In the genomic region with DNA sequence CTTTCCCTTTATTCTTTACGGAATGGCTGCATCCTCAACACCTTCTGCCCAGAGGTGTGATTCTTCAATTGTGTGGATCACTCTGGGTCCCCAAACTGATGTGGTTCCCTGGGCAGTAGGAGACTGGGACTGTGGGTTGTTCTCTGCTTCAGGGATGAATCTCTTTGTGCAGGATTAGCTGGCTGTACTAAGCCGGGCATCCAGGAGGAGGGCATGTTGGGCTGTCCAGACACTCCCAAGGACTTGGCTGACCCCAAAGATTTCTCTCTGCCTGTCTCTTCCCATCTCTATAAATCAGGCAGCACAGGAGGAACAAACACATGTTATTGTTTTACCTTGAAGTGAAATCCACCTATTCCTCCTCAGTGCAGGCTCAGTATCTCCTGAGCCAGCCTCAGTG, we compare ENCODE assay signal across 18 cellular contexts. TPM values are rescaled to one million over a fixed set of nuclear protein-coding genes. Genes with fewer than 3 reads are reported as not detected.
DNase-seq lines count a peak whose midpoint lies in the region; ATAC-seq and TF ChIP-seq lines count a peak whose summit lies in the region.
"Had no signal": no experiment of that assay in that cellular context is flagged by ENCODE, and none has a peak within 500 bp of the region (broad histone marks: within the 10 kb centered on the region; RNA-seq: fewer than 3 reads in every experiment).

No MANE protein-coding gene starts in this region.

- 66 to 71% methylated on average over 1 to 2 of the region's 2 CpGs for WGBS in endodermal cell (ENCODE audit: insufficient coverage in 1 of 2, insufficient read length in 1 of 2), 2 experiments
- WGBS in mammary epithelial cell (ENCODE audit: low coverage, missing lambda C conversion rate), result 100% methylated on average over 2 of the region's 2 CpGs

- H3K27ac Mint-ChIP-seq in GM23338 (peak overlapping the region; percentile 27; the same call in 1 of the 2 replicates), endodermal cell (no peak overlapping the region), neural progenitor cell (no peak overlapping the region)
- H3K27ac Mint-ChIP-seq: B cell; CD8-positive, alpha-beta T cell had no signal

- no peak overlapping the region for H3K4me3 Mint-ChIP-seq in GM23338
- H3K4me3 Mint-ChIP-seq in endodermal cell, result no peak overlapping the region
- no peak overlapping the region for H3K4me3 Mint-ChIP-seq in neural progenitor cell
- H3K4me3 Mint-ChIP-seq: B cell; CD8-positive, alpha-beta T cell had no signal

- H3K9ac ChIP-seq in endodermal cell (ENCODE audit: extremely low read depth, low read length, poor library complexity, severe bottlenecking) (no peak overlapping the region), neural progenitor cell (no peak overlapping the region), mammary epithelial cell (ENCODE audit: insufficient read depth, low read length) (no peak overlapping the region)
- H3K9ac ChIP-seq: BLaER1 treated with 17β-estradiol and CSF1 and Interleukin-3, amounts not matched to agents 10 nM and 100 nM had no signal

- no peaks in the 10 kb centered on the region for H3F3A ChIP-seq in GM23338 (replicated peaks; ENCODE audit: low read depth)
- peaks cover 8% of the 10 kb centered on the region for H3F3A ChIP-seq in neural progenitor cell (ENCODE audit: low read depth)

- intact Hi-C loops in mammary epithelial cell (cut with micrococcal nuclease), result loop anchor here (10.0 kb wide), 1 partner anchor 222 kb away; no protein-coding TSS in a partner anchor

- TF ChIP-seq CTCF in GM23338 (conservative IDR thresholded peaks at IDR 0.05; ENCODE audit: low read depth in 2 of 2), result no peak
- TF ChIP-seq CTCF in endodermal cell (conservative IDR thresholded peaks at IDR 0.05), result no peak
- TF ChIP-seq CTCF in neural progenitor cell (IDR thresholded peaks at IDR 0.05), result no peak
- TF ChIP-seq CTCF in mammary epithelial cell (conservative IDR thresholded peaks at IDR 0.05 in 1 of 2, IDR thresholded peaks at IDR 0.05 in 1 of 2; ENCODE audit: extremely low read depth in 1 of 2, insufficient read depth in 1 of 2, low read depth in 1 of 2, low read length in 2 of 2), result no peak

- H3K36me3 ChIP-seq in GM23338 (ENCODE audit: insufficient read depth), result no peaks in the 10 kb centered on the region
- H3K36me3 ChIP-seq in endodermal cell (ENCODE audit: control insufficient read depth, insufficient read depth, low read length), result no peaks in the 10 kb centered on the region
- no peaks in the 10 kb centered on the region for H3K36me3 ChIP-seq in neural progenitor cell
- no peaks in the 10 kb centered on the region for H3K36me3 ChIP-seq in mammary epithelial cell (ENCODE audit: insufficient read depth, low read length)

- H3K9me3 Mint-ChIP-seq in GM23338 (no peaks in the 10 kb centered on the region), endodermal cell (no peaks in the 10 kb centered on the region), neural progenitor cell (no peaks in the 10 kb centered on the region)
- H3K9me3 Mint-ChIP-seq: CD8-positive, alpha-beta T cell had no signal

- peak; percentile 28; the same call in 1 of the 3 replicates for ATAC-seq in GM23338
- ATAC-seq: CD8-positive, alpha-beta T cell; GM12878 had no signal

- no peaks in the 10 kb centered on the region for H3K9me2 ChIP-seq in GM23338 (ENCODE audit: insufficient read depth)

- in situ Hi-C loops in mammary epithelial cell (cut with MboI; ENCODE audit: low sequenced_read_pairs in 2 of 2), result no loop called here

- no peaks in the 10 kb centered on the region for H3K36me3 Mint-ChIP-seq in GM23338 (ENCODE audit: low read depth)
- peaks cover 2% of the 10 kb centered on the region for H3K36me3 Mint-ChIP-seq in endodermal cell (ENCODE audit: low read depth)
- peaks cover 3% of the 10 kb centered on the region for H3K36me3 Mint-ChIP-seq in neural progenitor cell

- H3K4me3 ChIP-seq in GM23338 (no peak overlapping the region), endodermal cell (ENCODE audit: low read length) (no peak overlapping the region), neural progenitor cell (no peak overlapping the region), mammary epithelial cell (replicated peaks in 1 of 3; ENCODE audit: insufficient read depth in 1 of 3, low read depth in 2 of 3, low read length in 3 of 3) (no peak overlapping the region)
- H3K4me3 ChIP-seq: BLaER1 treated with 17β-estradiol and CSF1 and Interleukin-3, amounts not matched to agents 10 nM and 100 nM; GM12878 had no signal

- dilution Hi-C loops in mammary epithelial cell (cut with HindIII; ENCODE audit: low sequenced_read_pairs), result no loop called here

- H3K4me1 ChIP-seq in GM23338 (ENCODE audit: insufficient read depth) (peaks cover 19% of the 10 kb centered on the region), endodermal cell (ENCODE audit: control insufficient read depth, insufficient read depth, low read length) (no peaks in the 10 kb centered on the region), neural progenitor cell (peaks cover 10% of the 10 kb centered on the region), mammary epithelial cell (ENCODE audit: insufficient read depth, low read length) (peaks cover 21% of the 10 kb centered on the region)

- BruUV-seq in mammary epithelial cell (replicated peaks; lab: Mats Ljungman, UMichigan), result no TSS peak

- H2AFZ ChIP-seq in GM23338 (no peak overlapping the region), neural progenitor cell (replicated peaks) (no peak overlapping the region), mammary epithelial cell (ENCODE audit: low read depth, low read length) (no peak overlapping the region)

- H3K27me3 Mint-ChIP-seq in GM23338 (ENCODE audit: insufficient read depth, low read depth, poor library complexity) (peaks cover 5% of the 10 kb centered on the region), endodermal cell (ENCODE audit: insufficient read depth) (no peaks in the 10 kb centered on the region), neural progenitor cell (ENCODE audit: insufficient read depth, low read depth) (peaks cover 2% of the 10 kb centered on the region)
- H3K27me3 Mint-ChIP-seq: B cell had no signal

- H3K27ac ChIP-seq in GM23338 (ENCODE audit: low read depth) (no peak overlapping the region), endodermal cell (ENCODE audit: low read depth, low read length) (no peak overlapping the region), neural progenitor cell (no peak overlapping the region), mammary epithelial cell (ENCODE audit: insufficient read depth, low read depth, low read length) (no peak overlapping the region)
- H3K27ac ChIP-seq: BLaER1 treated with 17β-estradiol and CSF1 and Interleukin-3, amounts not matched to agents 10 nM and 100 nM had no signal

- DNase-seq in GM23338 (ENCODE audit: low spot score) (no peak), NCI-H82 treated with DMSO at 0.1 percent for 48 hours (lab: John Stamatoyannopoulos, UW; ENCODE audit: unreplicated experiment) (peak; percentile 70), endodermal cell (peak; percentile 53), neural progenitor cell (ENCODE audit: low spot score) (peak; percentile 31), ureter (ENCODE audit: low spot score) (no peak), germinal center (ENCODE audit: low spot score) (no peak), mammary epithelial cell (no peak)
- DNase-seq: Calu3; CD8-positive, alpha-beta T cell; DMS 273 treated with DMSO at 0.1 percent for 48 hours; DMS53; DND-41; EL; HCEC 1CT; IMR-90 had no signal

- H3K79me2 ChIP-seq in GM23338 (replicated peaks; ENCODE audit: insufficient read depth) (peaks cover 9% of the 10 kb centered on the region), neural progenitor cell (ENCODE audit: low read depth) (peaks cover 9% of the 10 kb centered on the region), mammary epithelial cell (ENCODE audit: insufficient read depth, low read length) (peaks cover 53% of the 10 kb centered on the region)

- no peaks in the 10 kb centered on the region for H3K27me3 ChIP-seq in GM23338 (ENCODE audit: insufficient read depth)
- no peaks in the 10 kb centered on the region for H3K27me3 ChIP-seq in endodermal cell (ENCODE audit: control insufficient read depth, insufficient read depth, low read length, poor library complexity, severe bottlenecking)
- H3K27me3 ChIP-seq in neural progenitor cell, result no peaks in the 10 kb centered on the region
- H3K27me3 ChIP-seq in mammary epithelial cell (ENCODE audit: insufficient read depth, low read length), result no peaks in the 10 kb centered on the region
- H3K27me3 ChIP-seq: BLaER1 treated with 17β-estradiol and CSF1 and Interleukin-3, amounts not matched to agents 10 nM and 100 nM had no signal

- CTCF ChIA-PET in mammary epithelial cell (lab: Charles Lee; ENCODE audit: low non-redundant PET), result no interaction called here

- no peaks in the 10 kb centered on the region for H3K9me3 ChIP-seq in endodermal cell (ENCODE audit: control insufficient read depth, low read length)
- H3K9me3 ChIP-seq in neural progenitor cell (ENCODE audit: low read depth), result no peaks in the 10 kb centered on the region
- no peaks in the 10 kb centered on the region for H3K9me3 ChIP-seq in mammary epithelial cell (replicated peaks; ENCODE audit: insufficient read depth, low read length)
- H3K9me3 ChIP-seq: BLaER1 treated with 17β-estradiol and CSF1 and Interleukin-3, amounts not matched to agents 10 nM and 100 nM had no signal

- H4K20me1 ChIP-seq in GM23338 (replicated peaks; ENCODE audit: insufficient read depth) (no peaks in the 10 kb centered on the region; the same call in 1 of the 2 replicates), neural progenitor cell (ENCODE audit: low read depth) (no peaks in the 10 kb centered on the region), mammary epithelial cell (ENCODE audit: insufficient read depth, low read length) (no peaks in the 10 kb centered on the region)

- H3K4me2 ChIP-seq in GM23338 (no peak overlapping the region), neural progenitor cell (no peak overlapping the region), mammary epithelial cell (ENCODE audit: insufficient read depth, low read depth, low read length) (no peak overlapping the region)
- H3K4me2 ChIP-seq: BLaER1 treated with 17β-estradiol and CSF1 and Interleukin-3, amounts not matched to agents 10 nM and 100 nM had no signal

- H3K4me1 Mint-ChIP-seq in GM23338, result peaks cover 26% of the 10 kb centered on the region
- H3K4me1 Mint-ChIP-seq in endodermal cell, result peaks cover 29% of the 10 kb centered on the region
- H3K4me1 Mint-ChIP-seq in neural progenitor cell, result peaks cover 6% of the 10 kb centered on the region

RNA-seq across cellular contexts. Expression of gene FARS2, which starts 15.3 kb away (rescaled TPM):
- total RNA-seq in GM23338 (2014; rRNA removed; shearing (Covaris generic)), result 13.2 and 19.0 TPM in 2 replicates
- polyA plus RNA-seq in GM23338 (2016; fragmentation: Nextera tagmentation; extraction: Ambion mirVana), result 5.3 and 7.6 TPM in 2 replicates
- total RNA-seq in endodermal cell, result 10 to 100 TPM; 16.2 to 18.3 TPM
- 10.0 TPM for polyA plus RNA-seq in endodermal cell (2013, experiment 1 of 2)
- polyA plus RNA-seq in endodermal cell (2013, experiment 2 of 2), result 8.9 TPM
- total RNA-seq in neural progenitor cell (ENCODE audit: low replicate concordance), result 9.9 and 10.8 TPM in 2 replicates
- total RNA-seq in ureter, result 27.4 TPM
- total RNA-seq in mammary epithelial cell, result 10 to 100 TPM; 18.0 to 32.2 TPM
- 21.8 TPM for polyA plus RNA-seq in mammary epithelial cell
- polyA minus RNA-seq in mammary epithelial cell, result 75.5 TPM

RNA-seq across cellular contexts. Expression of gene LYRM4, which starts 15.8 kb away (rescaled TPM):
- total RNA-seq in GM23338 (2014; rRNA removed; shearing (Covaris generic)), result 26.5 and 51.0 TPM in 2 replicates
- polyA plus RNA-seq in GM23338 (2016; fragmentation: Nextera tagmentation; extraction: Ambion mirVana) (61.6 and 62.0 TPM in 2 replicates), mammary epithelial cell (35.1 TPM)
- total RNA-seq in endodermal cell (10 to 100 TPM; 32.1 to 44.3 TPM), neural progenitor cell (ENCODE audit: low replicate concordance) (23.9 and 38.0 TPM in 2 replicates), ureter (33.5 TPM), mammary epithelial cell (10 to 100 TPM; 13.7 to 42.3 TPM)
- 48.1 TPM for polyA plus RNA-seq in endodermal cell (2013, experiment 1 of 2)
- polyA plus RNA-seq in endodermal cell (2013, experiment 2 of 2), result 41.4 TPM
- 23.7 TPM for polyA minus RNA-seq in mammary epithelial cell

Comparison
In these comparisons a context has a peak if more than half of its experiments do, and no peak if none do; other contexts are left out.
1. DNase-seq: peak in NCI-H82 treated with DMSO at 0.1 percent for 48 hours (single experiment), endodermal cell (single experiment) and neural progenitor cell (single experiment); none in GM23338 (single experiment), ureter (single experiment), germinal center (single experiment) and mammary epithelial cell (single experiment).